Comparison of ENCODE assay signal across 22 cellular contexts in genomic region chr13:33560722-33561121, GRCh38.
"Had no signal": no experiment of that assay in that cellular context is flagged by ENCODE, and none has a peak within 500 bp of the region (broad histone marks: within the 10 kb centered on the region; RNA-seq: fewer than 3 reads in every experiment).

No MANE protein-coding gene starts in this region.

- H3K9me3 Mint-ChIP-seq: activated naive CD4-positive, alpha-beta T cell treated with anti-CD3 and anti-CD28 coated beads, Interleukin-2, amount 50 U/mL, for 72 hours; activated T-cell treated with anti-CD3 and anti-CD28 coated beads, Interleukin-2, amount 50 U/mL, for 24 hours; activated T-helper 17 cell treated with anti-CD3 and anti-CD28 coated beads, Interleukin-2, amount 50 U/mL, for 72 hours; dendritic cell treated with granulocyte-macrophage colony-stimulating factor and Interleukin-4, amounts not matched to agents 40 ng/mL and 50 ng/mL, for 4 days; memory B cell; natural killer cell treated with Interleukin-12 subunit alpha and Interleukin-12 subunit beta and Interleukin-15 and Interleukin-18, amount 100 ng/mL, for 72 hours; stimulated activated naive CD8-positive, alpha-beta T cell treated with anti-CD3 and anti-CD28 coated beads, Interleukin-15, Interleukin-2, amounts not matched to agents 100 ng/mL and 50 ng/mL, for 24 hours had no signal

- H3K4me3 Mint-ChIP-seq: activated T-cell treated with anti-CD3 and anti-CD28 coated beads, Interleukin-2, amount 50 U/mL, for 24 hours; activated T-helper 17 cell treated with anti-CD3 and anti-CD28 coated beads, Interleukin-2, amount 50 U/mL, for 72 hours; dendritic cell treated with granulocyte-macrophage colony-stimulating factor and Interleukin-4, amounts not matched to agents 40 ng/mL and 50 ng/mL, for 4 days; memory B cell; natural killer cell treated with Interleukin-12 subunit alpha and Interleukin-12 subunit beta and Interleukin-15 and Interleukin-18, amount 100 ng/mL, for 72 hours; stimulated activated naive CD8-positive, alpha-beta T cell treated with anti-CD3 and anti-CD28 coated beads, Interleukin-15, Interleukin-2, amounts not matched to agents 100 ng/mL and 50 ng/mL, for 24 hours had no signal

- H3K27ac Mint-ChIP-seq: activated naive CD4-positive, alpha-beta T cell treated with anti-CD3 and anti-CD28 coated beads, Interleukin-2, amount 50 U/mL, for 72 hours; activated T-cell treated with anti-CD3 and anti-CD28 coated beads, Interleukin-2, amount 50 U/mL, for 24 hours; activated T-helper 17 cell treated with anti-CD3 and anti-CD28 coated beads, Interleukin-2, amount 50 U/mL, for 72 hours; dendritic cell treated with granulocyte-macrophage colony-stimulating factor and Interleukin-4, amounts not matched to agents 40 ng/mL and 50 ng/mL, for 4 days; memory B cell; natural killer cell treated with Interleukin-12 subunit alpha and Interleukin-12 subunit beta and Interleukin-15 and Interleukin-18, amount 100 ng/mL, for 72 hours; stimulated activated naive CD8-positive, alpha-beta T cell treated with anti-CD3 and anti-CD28 coated beads, Interleukin-15, Interleukin-2, amounts not matched to agents 100 ng/mL and 50 ng/mL, for 24 hours had no signal

- H3K4me3 ChIP-seq: gastroesophageal sphincter, ovary, psoas muscle, right atrium auricular region, skin epidermis, thyroid gland had no signal

- DNase-seq: activated CD4-positive, alpha-beta T cell treated with anti-CD3 and anti-CD28 coated beads for 1 hour; activated T-cell treated with anti-CD3 and anti-CD28 coated beads, Interleukin-2, amount 50 U/mL, for 24 hours; amygdala; effector CD4-positive, alpha-beta T cell; head of caudate nucleus; hypothalamus; ovary; psoas muscle; stimulated activated CD4-positive, alpha-beta T cell treated with anti-CD3 and anti-CD28 coated beads, Interleukin-1b, Interleukin-23, amount 100 ng/mL, for 48 hours; substantia nigra; T-helper 1 cell; thyroid gland had no signal

- H3K9me3 ChIP-seq: gastroesophageal sphincter, neutrophil, ovary, psoas muscle, right atrium auricular region, thyroid gland had no signal

- H3K4me1 ChIP-seq: thyroid gland had no signal

- H3K36me3 Mint-ChIP-seq: activated naive CD4-positive, alpha-beta T cell treated with anti-CD3 and anti-CD28 coated beads, Interleukin-2, amount 50 U/mL, for 72 hours; memory B cell; natural killer cell treated with Interleukin-12 subunit alpha and Interleukin-12 subunit beta and Interleukin-15 and Interleukin-18, amount 100 ng/mL, for 72 hours had no signal

- ATAC-seq: activated naive CD4-positive, alpha-beta T cell treated with anti-CD3 and anti-CD28 coated beads, Interleukin-2, amount 50 U/mL, for 72 hours; activated T-helper 17 cell treated with anti-CD3 and anti-CD28 coated beads, Interleukin-2, amount 50 U/mL, for 72 hours; gastroesophageal sphincter; natural killer cell treated with Interleukin-12 subunit alpha and Interleukin-12 subunit beta and Interleukin-15 and Interleukin-18, amount 100 ng/mL, for 72 hours; psoas muscle had no signal

- H3K36me3 ChIP-seq: gastroesophageal sphincter, neutrophil, ovary, right atrium auricular region, thyroid gland had no signal

- H3K4me1 Mint-ChIP-seq: memory B cell had no signal

- H3K27ac ChIP-seq: neutrophil, ovary, psoas muscle, skin epidermis, thyroid gland had no signal

- H3K27me3 Mint-ChIP-seq: activated T-helper 17 cell treated with anti-CD3 and anti-CD28 coated beads, Interleukin-2, amount 50 U/mL, for 72 hours had no signal
